Comparison of ENCODE assay signal across 10 cellular contexts in the genomic region with DNA sequence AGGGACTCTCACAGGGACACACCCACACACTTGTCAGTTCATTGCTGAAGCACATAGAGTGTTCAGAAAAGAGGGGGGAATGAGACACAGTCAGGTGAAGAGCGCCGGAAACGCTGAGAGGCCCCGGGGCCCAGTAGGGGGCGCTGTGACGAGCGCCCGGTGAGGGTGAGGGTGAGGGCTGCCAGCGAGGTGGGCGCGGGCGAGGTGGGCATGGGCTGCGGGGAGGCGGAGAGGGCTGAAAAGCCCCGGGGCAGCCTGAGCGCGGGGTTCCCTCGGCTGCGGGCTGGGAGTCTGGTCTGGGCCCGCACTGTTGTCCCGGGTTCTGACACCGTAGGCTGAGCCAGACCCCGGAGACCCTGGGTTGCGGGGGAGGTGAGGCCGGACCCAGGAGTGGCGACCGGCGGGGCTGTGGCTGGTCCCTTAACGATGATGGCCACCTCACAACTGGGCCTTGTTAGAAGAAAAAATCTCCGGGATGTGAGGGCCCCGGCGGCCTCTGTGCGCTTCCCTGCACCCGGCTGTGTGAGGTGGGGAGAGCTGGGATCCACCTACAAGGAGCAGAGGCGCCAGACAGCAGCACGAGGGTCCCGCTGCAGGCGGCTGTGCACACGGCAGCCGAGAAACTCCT.
DNase-seq lines count a peak whose midpoint lies in the region; ATAC-seq and TF ChIP-seq lines count a peak whose summit lies in the region.
"Had no signal": no experiment of that assay in that cellular context is flagged by ENCODE, and none has a peak within 500 bp of the region (broad histone marks: within the 10 kb centered on the region; RNA-seq: fewer than 3 reads in every experiment).

No MANE protein-coding gene starts in this region.

- H4K5ac ChIP-seq in mesendoderm (ENCODE audit: low read length): no peak overlapping the region

- intact Hi-C loops in CD8-positive, alpha-beta T cell (cut with DNase I, micrococcal nuclease): loop anchor here in 1 of 2 experiments (10.0 kb wide), 1 partner anchor 1080 kb away; a partner anchor contains a TSS

- H3K4me3 Mint-ChIP-seq in CD8-positive, alpha-beta T cell: peak overlapping the region; percentile 22
- H3K4me3 Mint-ChIP-seq in GM23338: peak overlapping the region; percentile 73
- H3K4me3 Mint-ChIP-seq in activated naive CD4-positive, alpha-beta T cell treated with anti-CD3 and anti-CD28 coated beads, Interleukin-2, amount 50 U/mL, for 24 hours: no peak overlapping the region

- H4K8ac ChIP-seq in mesendoderm (ENCODE audit: low read depth, low read length): no peak overlapping the region

- peak overlapping the region; percentile 79 for H3K56ac ChIP-seq in mesendoderm (ENCODE audit: low read length)

- H3K4me2 ChIP-seq in GM23338 (peak overlapping the region; percentile 85), mesendoderm (ENCODE audit: low read length) (peak overlapping the region; percentile 45)

- no peak overlapping the region for H3K27ac ChIP-seq in CD8-positive, alpha-beta T cell (ENCODE audit: low read depth, low read length)
- H3K27ac ChIP-seq in GM23338 (ENCODE audit: low read depth) (no peak overlapping the region), mesendoderm (ENCODE audit: low read depth, low read length) (no peak overlapping the region), caudate nucleus (ENCODE audit: low read depth, low read length) (no peak overlapping the region)

- no peaks in the 10 kb centered on the region for H3K9me3 ChIP-seq in CD8-positive, alpha-beta T cell (ENCODE audit: low read length)

- no peak overlapping the region for H2BK5ac ChIP-seq in mesendoderm (ENCODE audit: low read length)

- CTCF ChIA-PET in CD8-positive, alpha-beta T cell (lab: Charles Lee): interaction anchor here (1.0 to 2.0 kb wide), 2 partner anchors 22 to 57 kb away, joined by 4 to 6 read pairs; no protein-coding TSS in a partner anchor

- no CpG with 5 or more reads among the region's 40 CpGs for WGBS in mesendoderm (ENCODE audit: extremely low coverage, insufficient coverage, low lambda C conversion rate)

- H3K27ac Mint-ChIP-seq in CD8-positive, alpha-beta T cell: peak overlapping the region; percentile 33
- H3K27ac Mint-ChIP-seq in GM23338: no peak overlapping the region
- H3K27ac Mint-ChIP-seq in activated naive CD4-positive, alpha-beta T cell treated with anti-CD3 and anti-CD28 coated beads, Interleukin-2, amount 50 U/mL, for 24 hours: peak overlapping the region; percentile 59

- H3K4me1 ChIP-seq in CD8-positive, alpha-beta T cell (ENCODE audit: insufficient read depth, low read length): peaks cover 52% of the 10 kb centered on the region
- 0 out of 2 replicates have a peak, but pooled peaks cover 6% of the 10 kb centered on the region for H3K4me1 ChIP-seq in GM23338 (ENCODE audit: insufficient read depth)
- H3K4me1 ChIP-seq in mesendoderm (ENCODE audit: control insufficient read depth, low read depth, low read length): no peaks in the 10 kb centered on the region

- peak; percentile 35 for TF ChIP-seq CTCF in CD8-positive, alpha-beta T cell (IDR thresholded peaks at IDR 0.05)
- peak; percentile 86 to 87 for TF ChIP-seq CTCF in GM23338 (conservative IDR thresholded peaks at IDR 0.05; ENCODE audit: low read depth in 2 of 2)

- no peaks in the 10 kb centered on the region for H3K79me1 ChIP-seq in mesendoderm (ENCODE audit: low read length)

- peak overlapping the region; percentile 95 for H2AFZ ChIP-seq in GM23338

- peak overlapping the region; percentile 53 for H3K9ac ChIP-seq in mesendoderm (ENCODE audit: low read length)

- no peak overlapping the region for H3K23ac ChIP-seq in mesendoderm (ENCODE audit: low read length)

- H4K20me1 ChIP-seq in GM23338 (replicated peaks; ENCODE audit: insufficient read depth): no peaks in the 10 kb centered on the region

- no peaks in the 10 kb centered on the region for H3K36me3 ChIP-seq in CD8-positive, alpha-beta T cell (ENCODE audit: insufficient read depth, low read length)
- H3K36me3 ChIP-seq in GM23338 (ENCODE audit: insufficient read depth) (no peaks in the 10 kb centered on the region), mesendoderm (ENCODE audit: control insufficient read depth, insufficient read depth, low read length) (no peaks in the 10 kb centered on the region)

- POLR2A ChIA-PET in CD8-positive, alpha-beta T cell (lab: Charles Lee): no interaction called here

- H3K4me1 Mint-ChIP-seq in CD8-positive, alpha-beta T cell (ENCODE audit: low read depth): peaks cover 51% of the 10 kb centered on the region
- peaks cover 27% of the 10 kb centered on the region for H3K4me1 Mint-ChIP-seq in GM23338
- peaks cover 59% of the 10 kb centered on the region for H3K4me1 Mint-ChIP-seq in activated naive CD4-positive, alpha-beta T cell treated with anti-CD3 and anti-CD28 coated beads, Interleukin-2, amount 50 U/mL, for 24 hours

- H3K9me3 Mint-ChIP-seq in CD8-positive, alpha-beta T cell: no peaks in the 10 kb centered on the region
- H3K9me3 Mint-ChIP-seq in GM23338: no peaks in the 10 kb centered on the region
- no peaks in the 10 kb centered on the region for H3K9me3 Mint-ChIP-seq in activated naive CD4-positive, alpha-beta T cell treated with anti-CD3 and anti-CD28 coated beads, Interleukin-2, amount 50 U/mL, for 24 hours

- no peak overlapping the region for H2BK120ac ChIP-seq in mesendoderm (ENCODE audit: low read depth, low read length)

- H2BK15ac ChIP-seq in mesendoderm (replicated peaks; ENCODE audit: low read depth): no peak overlapping the region

- peak in 3 of 7 experiments; percentile 9 to 53 (median 21) for DNase-seq in CD8-positive, alpha-beta T cell
- DNase-seq in GM23338 (ENCODE audit: low spot score) (peak; percentile 75), mesendoderm (peak; percentile 59), GF-D8 (lab: John Stamatoyannopoulos, UW) (no peak), caudate nucleus (lab: John Stamatoyannopoulos, UW) (no peak)
- DNase-seq: Kasumi-1; stimulated activated CD4-positive, alpha-beta T cell treated with anti-CD3 and anti-CD28 coated beads, Interleukin-12 subunit alpha, Interleukin-12 subunit beta, amount 100 ng/mL, for 4 hours had no signal

- H3F3A ChIP-seq in GM23338 (replicated peaks; ENCODE audit: low read depth): no peaks in the 10 kb centered on the region

- no peaks in the 10 kb centered on the region for H3K36me3 Mint-ChIP-seq in CD8-positive, alpha-beta T cell
- H3K36me3 Mint-ChIP-seq in GM23338 (ENCODE audit: low read depth): no peaks in the 10 kb centered on the region
- no peaks in the 10 kb centered on the region for H3K36me3 Mint-ChIP-seq in activated naive CD4-positive, alpha-beta T cell treated with anti-CD3 and anti-CD28 coated beads, Interleukin-2, amount 50 U/mL, for 24 hours

- H3K4me3 ChIP-seq in CD8-positive, alpha-beta T cell (ENCODE audit: low read depth, low read length): no peak overlapping the region
- peak overlapping the region; percentile 64 for H3K4me3 ChIP-seq in GM23338
- H3K4me3 ChIP-seq in mesendoderm (ENCODE audit: low read length): peak overlapping the region; percentile 3

- H3K18ac ChIP-seq in mesendoderm (ENCODE audit: low read length): no peak overlapping the region

- H3K9me2 ChIP-seq in GM23338 (ENCODE audit: insufficient read depth): no peaks in the 10 kb centered on the region

- peak; percentile 11 for ATAC-seq in CD8-positive, alpha-beta T cell
- ATAC-seq in GM23338 (peak; percentile 94), GM21515 (IDR thresholded peaks at IDR 0.05; ENCODE audit: unreplicated experiment) (no peak), HG03196 (IDR thresholded peaks at IDR 0.05; ENCODE audit: unreplicated experiment) (no peak)

- H3K27me3 ChIP-seq in CD8-positive, alpha-beta T cell (ENCODE audit: insufficient read depth, low read length): no peaks in the 10 kb centered on the region
- H3K27me3 ChIP-seq in GM23338 (ENCODE audit: insufficient read depth) (peaks cover 7% of the 10 kb centered on the region), mesendoderm (ENCODE audit: insufficient read depth, low read length, poor library complexity) (no peaks in the 10 kb centered on the region)

- H3K4ac ChIP-seq in mesendoderm (ENCODE audit: low read depth, low read length): no peak overlapping the region

- H3K79me2 ChIP-seq in GM23338 (replicated peaks; ENCODE audit: insufficient read depth): no peaks in the 10 kb centered on the region
- no peaks in the 10 kb centered on the region for H3K79me2 ChIP-seq in mesendoderm (ENCODE audit: control insufficient read depth, insufficient read depth, low read length)

- H3K27me3 Mint-ChIP-seq in CD8-positive, alpha-beta T cell (ENCODE audit: low read depth): no peaks in the 10 kb centered on the region
- H3K27me3 Mint-ChIP-seq in GM23338 (ENCODE audit: insufficient read depth, low read depth, poor library complexity): peaks cover 19% of the 10 kb centered on the region
- H3K27me3 Mint-ChIP-seq in activated naive CD4-positive, alpha-beta T cell treated with anti-CD3 and anti-CD28 coated beads, Interleukin-2, amount 50 U/mL, for 24 hours: no peaks in the 10 kb centered on the region

- H2AK5ac ChIP-seq in mesendoderm (ENCODE audit: low read length): no peak overlapping the region

TF ChIP-seq in GM23338, 12 proteins besides CTCF, POLR2A, EP300 and RAD21:
- no peak for TF ChIP-seq ZNF331 (CRISPR knock-in tag; IDR thresholded peaks at IDR 0.05; ENCODE audit: low read depth)
- TF ChIP-seq, protein P1, sequence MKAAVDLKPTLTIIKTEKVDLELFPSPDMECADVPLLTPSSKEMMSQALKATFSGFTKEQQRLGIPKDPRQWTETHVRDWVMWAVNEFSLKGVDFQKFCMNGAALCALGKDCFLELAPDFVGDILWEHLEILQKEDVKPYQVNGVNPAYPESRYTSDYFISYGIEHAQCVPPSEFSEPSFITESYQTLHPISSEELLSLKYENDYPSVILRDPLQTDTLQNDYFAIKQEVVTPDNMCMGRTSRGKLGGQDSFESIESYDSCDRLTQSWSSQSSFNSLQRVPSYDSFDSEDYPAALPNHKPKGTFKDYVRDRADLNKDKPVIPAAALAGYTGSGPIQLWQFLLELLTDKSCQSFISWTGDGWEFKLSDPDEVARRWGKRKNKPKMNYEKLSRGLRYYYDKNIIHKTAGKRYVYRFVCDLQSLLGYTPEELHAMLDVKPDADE (IDR thresholded peaks at IDR 0.05): peak; percentile 41; the same call in 1 of the 2 replicates

Comparison
In these comparisons a context has a peak if more than half of its experiments do, and no peak if none do; other contexts are left out.
1. ATAC-seq: peak in CD8-positive, alpha-beta T cell (single experiment) and GM23338 (single experiment); none in GM21515 (single experiment) and HG03196 (single experiment).
2. DNase-seq: peak in GM23338 (single experiment) and mesendoderm (single experiment); none in GF-D8 (single experiment) and caudate nucleus (0 of 61).